In genomic region chr4:45120163-45120562, GRCh38 we compare ENCODE assay signal across 11 cellular contexts.
DNase-seq lines count a peak whose midpoint lies in the region; ATAC-seq lines count a peak whose summit lies in the region.
"Had no signal": no experiment of that assay in that cellular context is flagged by ENCODE, and none has a peak within 500 bp of the region (broad histone marks: within the 10 kb centered on the region; RNA-seq: fewer than 3 reads in every experiment).

No MANE protein-coding gene starts in this region.

- intact Hi-C loops in left cardiac atrium (cut with DNase I) = no loop called here

- ATAC-seq in GM18499 (IDR thresholded peaks at IDR 0.05; ENCODE audit: insufficient read depth, unreplicated experiment) (peak; percentile 53), GM21717 (IDR thresholded peaks at IDR 0.05; ENCODE audit: unreplicated experiment) (peak; percentile 96), HG03575 (IDR thresholded peaks at IDR 0.05; ENCODE audit: extremely low read depth, insufficient number of reproducible peaks, low FRiP score, unreplicated experiment) (peak; percentile 69), left cardiac atrium (peak; percentile 59 to 83), GM21526 (IDR thresholded peaks at IDR 0.05; ENCODE audit: low FRiP score, unreplicated experiment) (no peak)

- DNase-seq in left cardiac atrium (no peak), dedifferentiated amniotic fluid mesenchymal stem cell (ENCODE audit: extremely low spot score) (no peak)
- no peak for DNase-seq in activated CD4-positive, alpha-beta T cell treated with anti-CD3 and anti-CD28 coated beads for 1 hour
- DNase-seq in stimulated activated CD4-positive, alpha-beta T cell treated with anti-CD3 and anti-CD28 coated beads, Interleukin-4, amount 100 ng/mL, for 4 hours = no peak
- DNase-seq: CD8-positive, alpha-beta memory T cell; central memory CD4-positive, alpha-beta T cell; substantia nigra had no signal
